Comparison of ENCODE assay signal across 15 cellular contexts in genomic region chr7:44289341-44290249, GRCh38. TPM values are rescaled to one million over a fixed set of nuclear protein-coding genes. Genes with fewer than 3 reads are reported as not detected.
A peak's percentile ranks its signal among the peaks of the same experiment; 100 is the strongest.
DNase-seq lines count a peak whose midpoint lies in the region; ATAC-seq and TF ChIP-seq lines count a peak whose summit lies in the region.
"Had no signal": no experiment of that assay in that cellular context is flagged by ENCODE, and none has a peak within 500 bp of the region (broad histone marks: within the 10 kb centered on the region; RNA-seq: fewer than 3 reads in every experiment).

No MANE protein-coding gene starts in this region.

- H3K27me3 ChIP-seq in GM23338 (ENCODE audit: insufficient read depth) (no peaks in the 10 kb centered on the region), left ventricle myocardium inferior (ENCODE audit: low read depth) (peaks cover 5% of the 10 kb centered on the region), MM.1S (replicated peaks; ENCODE audit: insufficient read depth, low read length) (peaks cover 29% of the 10 kb centered on the region), esophagus muscularis mucosa (peaks cover 0 to 20% (median 0%) of the 10 kb centered on the region in 4 donors)
- H3K27me3 ChIP-seq: cardiac muscle cell had no signal

- no peak for ATAC-seq in GM23338
- no peak for ATAC-seq in WTC11
- ATAC-seq in sciatic nerve = peak; percentile 40
- ATAC-seq: HCT116; stimulated activated naive CD8-positive, alpha-beta T cell treated with anti-CD3 and anti-CD28 coated beads, Interleukin-15, amount 100 ng/mL, for 72 hours had no signal

- intact Hi-C loops in left ventricle myocardium inferior (cut with micrococcal nuclease) (no loop called here), sciatic nerve (cut with DNase I) (no loop called here), esophagus muscularis mucosa (cut with DNase I) (no loop called here)

- no peaks in the 10 kb centered on the region for H3K36me3 ChIP-seq in GM23338 (ENCODE audit: insufficient read depth)
- H3K36me3 ChIP-seq in left ventricle myocardium inferior = no peaks in the 10 kb centered on the region
- no peaks in the 10 kb centered on the region for H3K36me3 ChIP-seq in MM.1S (replicated peaks; ENCODE audit: insufficient read depth, low read length)
- H3K36me3 ChIP-seq in esophagus muscularis mucosa = no peaks in the 10 kb centered on the region
- H3K36me3 ChIP-seq: cardiac muscle cell had no signal

- H3K27me3 Mint-ChIP-seq in GM23338 (ENCODE audit: insufficient read depth, low read depth, poor library complexity) = peaks cover 5% of the 10 kb centered on the region
- no peaks in the 10 kb centered on the region for H3K27me3 Mint-ChIP-seq in WTC11 (ENCODE audit: low read depth)

- TF ChIP-seq POLR2A in esophagus muscularis mucosa (IDR thresholded peaks at IDR 0.05; ENCODE audit: low read depth) = no peak

- no peak for TF ChIP-seq CTCF in GM23338 (conservative IDR thresholded peaks at IDR 0.05; ENCODE audit: low read depth in 2 of 2)
- no peak for TF ChIP-seq CTCF in WTC11 (IDR thresholded peaks at IDR 0.05)
- TF ChIP-seq CTCF in left ventricle myocardium inferior (IDR thresholded peaks at IDR 0.05; ENCODE audit: borderline replicate concordance) = no peak
- no peak for TF ChIP-seq CTCF in MM.1S (IDR thresholded peaks at IDR 0.05; ENCODE audit: low read length)
- TF ChIP-seq CTCF in esophagus muscularis mucosa (IDR thresholded peaks at IDR 0.05) = no peak

- CTCF ChIA-PET in WTC11 (lab: Charles Lee) = interaction anchor here (1.1 to 2.4 kb wide), 2 partner anchors 46 to 49 kb away, joined by 3 to 9 read pairs; no protein-coding TSS in a partner anchor

- H3K27ac Mint-ChIP-seq in GM23338 (no peak overlapping the region), WTC11 (no peak overlapping the region)
- H3K27ac Mint-ChIP-seq: stimulated activated naive CD8-positive, alpha-beta T cell treated with anti-CD3 and anti-CD28 coated beads, Interleukin-15, amount 100 ng/mL, for 72 hours had no signal

- H3K4me1 Mint-ChIP-seq in GM23338 (peaks cover 15% of the 10 kb centered on the region; the same call in 2 of the 3 replicates), WTC11 (peaks cover 4% of the 10 kb centered on the region; the same call in 1 of the 2 replicates)
- H3K4me1 Mint-ChIP-seq: CD8-positive, alpha-beta memory T cell; stimulated activated naive CD8-positive, alpha-beta T cell treated with anti-CD3 and anti-CD28 coated beads, Interleukin-15, amount 100 ng/mL, for 72 hours had no signal

- H3K9ac ChIP-seq in MM.1S (ENCODE audit: low read length) = no peak overlapping the region

- no peaks in the 10 kb centered on the region for H3K9me3 ChIP-seq in left ventricle myocardium inferior (replicated peaks)
- no peaks in the 10 kb centered on the region for H3K9me3 ChIP-seq in MM.1S (replicated peaks; ENCODE audit: insufficient read depth, low read length)
- H3K9me3 ChIP-seq in esophagus muscularis mucosa = no peaks in the 10 kb centered on the region

- H4K20me1 ChIP-seq in GM23338 (replicated peaks; ENCODE audit: insufficient read depth) (no peaks in the 10 kb centered on the region), MM.1S (ENCODE audit: insufficient read depth, low read length) (no peaks in the 10 kb centered on the region)

- no peaks in the 10 kb centered on the region for H3K4me1 ChIP-seq in GM23338 (ENCODE audit: insufficient read depth)
- H3K4me1 ChIP-seq in left ventricle myocardium inferior = peaks cover 86% of the 10 kb centered on the region
- no peaks in the 10 kb centered on the region for H3K4me1 ChIP-seq in MM.1S (ENCODE audit: low read length)
- H3K4me1 ChIP-seq in esophagus muscularis mucosa = peaks cover 0 to 52% (median 0%) of the 10 kb centered on the region in 4 donors

- DNase-seq in GM23338 (ENCODE audit: low spot score) (no peak), WTC11 (ENCODE audit: low spot score) (peak; percentile 8), left ventricle myocardium inferior (peak; percentile 30), sciatic nerve (ENCODE audit: low spot score) (peak; percentile 31), germinal center (ENCODE audit: low spot score) (no peak), MM.1S (no peak), esophagus muscularis mucosa (ENCODE audit: extremely low spot score) (no peak)
- DNase-seq: GF-D8, NCI-H1092, NCI-H510A had no signal

- POLR2A ChIA-PET in WTC11 (lab: Charles Lee) = no interaction called here

- H3K9me3 Mint-ChIP-seq in GM23338 = no peaks in the 10 kb centered on the region
- no peaks in the 10 kb centered on the region for H3K9me3 Mint-ChIP-seq in WTC11
- H3K9me3 Mint-ChIP-seq: CD8-positive, alpha-beta memory T cell; stimulated activated naive CD8-positive, alpha-beta T cell treated with anti-CD3 and anti-CD28 coated beads, Interleukin-15, amount 100 ng/mL, for 72 hours had no signal

- H3K4me3 Mint-ChIP-seq in GM23338 (no peak overlapping the region), WTC11 (no peak overlapping the region)
- H3K4me3 Mint-ChIP-seq: CD8-positive, alpha-beta memory T cell; stimulated activated naive CD8-positive, alpha-beta T cell treated with anti-CD3 and anti-CD28 coated beads, Interleukin-15, amount 100 ng/mL, for 72 hours had no signal

- H2AFZ ChIP-seq in GM23338 (0 out of 2 replicates have a peak overlapping the region, but pooled peaks have one; percentile 32), MM.1S (ENCODE audit: low read length) (no peak overlapping the region)

- no peaks in the 10 kb centered on the region for H3K79me2 ChIP-seq in GM23338 (replicated peaks; ENCODE audit: insufficient read depth)
- no peaks in the 10 kb centered on the region for H3K79me2 ChIP-seq in MM.1S (ENCODE audit: low read length)

- WGBS in esophagus muscularis mucosa = 84% methylated on average over 18 of the region's 24 CpGs

- no peak overlapping the region for H3K4me3 ChIP-seq in GM23338
- no peak overlapping the region for H3K4me3 ChIP-seq in left ventricle myocardium inferior
- H3K4me3 ChIP-seq in MM.1S (ENCODE audit: low read length) = no peak overlapping the region
- no peak overlapping the region for H3K4me3 ChIP-seq in esophagus muscularis mucosa
- H3K4me3 ChIP-seq: cardiac muscle cell had no signal

- no peaks in the 10 kb centered on the region for H3K36me3 Mint-ChIP-seq in GM23338 (ENCODE audit: low read depth)
- no peaks in the 10 kb centered on the region for H3K36me3 Mint-ChIP-seq in WTC11
- H3K36me3 Mint-ChIP-seq: CD8-positive, alpha-beta memory T cell had no signal

- H3K4me2 ChIP-seq in GM23338 (no peak overlapping the region), MM.1S (ENCODE audit: low read depth, low read length) (no peak overlapping the region)

- H3F3A ChIP-seq in GM23338 (replicated peaks; ENCODE audit: low read depth) (no peaks in the 10 kb centered on the region), MM.1S (ENCODE audit: insufficient read depth, low read length) (no peaks in the 10 kb centered on the region)

- H3K9me2 ChIP-seq in GM23338 (ENCODE audit: insufficient read depth) (no peaks in the 10 kb centered on the region), MM.1S (replicated peaks; ENCODE audit: insufficient read depth, low read length) (no peaks in the 10 kb centered on the region)

- H3K27ac ChIP-seq in GM23338 (ENCODE audit: low read depth) (no peak overlapping the region), left ventricle myocardium inferior (replicated peaks) (peak overlapping the region; percentile 84), MM.1S (ENCODE audit: low read length) (no peak overlapping the region), esophagus muscularis mucosa (replicated peaks in 1 of 4) (no peak overlapping the region)
- H3K27ac ChIP-seq: cardiac muscle cell had no signal

- no peak for TF ChIP-seq EP300 in esophagus muscularis mucosa (IDR thresholded peaks at IDR 0.05)

TF ChIP-seq in WTC11, 78 proteins besides CTCF, POLR2A, EP300 and RAD21:
- TF ChIP-seq MYBL2 (CRISPR knock-in tag; IDR thresholded peaks at IDR 0.05) (no peak), MXD4 (CRISPR knock-in tag; IDR thresholded peaks at IDR 0.05; ENCODE audit: borderline replicate concordance) (no peak), ZNF263 (CRISPR knock-in tag; IDR thresholded peaks at IDR 0.05; ENCODE audit: low read depth) (no peak), ATF1 (CRISPR knock-in tag; IDR thresholded peaks at IDR 0.05) (no peak), CREB1 (CRISPR knock-in tag; IDR thresholded peaks at IDR 0.05) (no peak), CBFB (CRISPR knock-in tag; IDR thresholded peaks at IDR 0.05; ENCODE audit: low read depth) (no peak), FOXK1 (CRISPR knock-in tag; IDR thresholded peaks at IDR 0.05) (no peak), ZNF138 (CRISPR knock-in tag; conservative IDR thresholded peaks at IDR 0.05) (no peak), EMX1 (CRISPR knock-in tag; IDR thresholded peaks at IDR 0.05) (no peak), TEAD4 (CRISPR knock-in tag; IDR thresholded peaks at IDR 0.05) (no peak), ATF3 (CRISPR knock-in tag; conservative IDR thresholded peaks at IDR 0.05) (no peak), TEAD1 (CRISPR knock-in tag; IDR thresholded peaks at IDR 0.05) (no peak), GABPB1 (CRISPR knock-in tag; IDR thresholded peaks at IDR 0.05) (no peak)
TF ChIP-seq in WTC11: peak in this region for 0.

RNA-seq across cellular contexts. Expression of gene CAMK2B, which starts 35.8 kb away (rescaled TPM):
- not detected in 2 replicates for total RNA-seq in GM23338 (2014; rRNA removed; shearing (Covaris generic))
- polyA plus RNA-seq in GM23338 (2016; fragmentation: Nextera tagmentation; extraction: Ambion mirVana) = not detected in 2 replicates
- 0.41 to 0.53 TPM (median 0.44 TPM) in 3 replicates for total RNA-seq in WTC11 (2021)
- total RNA-seq in left ventricle myocardium inferior = 98.0 TPM
- 26.9 TPM for total RNA-seq in sciatic nerve
- total RNA-seq in esophagus muscularis mucosa = 1 to 10 TPM in 3 of 4 donors, under 1 TPM in 1; 0.50 to 2.0 (median 1.2) TPM
- total RNA-seq: epithelial cell of proximal tubule had no signal
- polyA plus RNA-seq: CD8-positive, alpha-beta memory T cell had no signal

Comparison
In these comparisons a context has a peak if more than half of its experiments do, and no peak if none do; other contexts are left out.
1. DNase-seq: peak in WTC11 (single experiment), left ventricle myocardium inferior (single experiment) and sciatic nerve (single experiment); none in GM23338 (single experiment), germinal center (single experiment), MM.1S (single experiment) and esophagus muscularis mucosa (single experiment).